ENCODE assay signal across 1 cellular context in genomic region chr9:77013932-77014596, GRCh38.
TF ChIP-seq lines count a peak whose summit lies in the region.

No MANE protein-coding gene starts in this region.

TF ChIP-seq in endothelial cell of umbilical vein, 7 proteins besides CTCF, POLR2A, EP300 and RAD21:
- peak; percentile 83 for TF ChIP-seq EZH2 (IDR thresholded peaks at IDR 0.05; ENCODE audit: borderline replicate concordance, low read depth, low read length, severe bottlenecking)
- TF ChIP-seq FOS (IDR thresholded peaks at IDR 0.05; ENCODE audit: borderline replicate concordance, insufficient read depth, low read length) = no peak
